ENCODE assay signal across 1 cellular context in the genomic region with DNA sequence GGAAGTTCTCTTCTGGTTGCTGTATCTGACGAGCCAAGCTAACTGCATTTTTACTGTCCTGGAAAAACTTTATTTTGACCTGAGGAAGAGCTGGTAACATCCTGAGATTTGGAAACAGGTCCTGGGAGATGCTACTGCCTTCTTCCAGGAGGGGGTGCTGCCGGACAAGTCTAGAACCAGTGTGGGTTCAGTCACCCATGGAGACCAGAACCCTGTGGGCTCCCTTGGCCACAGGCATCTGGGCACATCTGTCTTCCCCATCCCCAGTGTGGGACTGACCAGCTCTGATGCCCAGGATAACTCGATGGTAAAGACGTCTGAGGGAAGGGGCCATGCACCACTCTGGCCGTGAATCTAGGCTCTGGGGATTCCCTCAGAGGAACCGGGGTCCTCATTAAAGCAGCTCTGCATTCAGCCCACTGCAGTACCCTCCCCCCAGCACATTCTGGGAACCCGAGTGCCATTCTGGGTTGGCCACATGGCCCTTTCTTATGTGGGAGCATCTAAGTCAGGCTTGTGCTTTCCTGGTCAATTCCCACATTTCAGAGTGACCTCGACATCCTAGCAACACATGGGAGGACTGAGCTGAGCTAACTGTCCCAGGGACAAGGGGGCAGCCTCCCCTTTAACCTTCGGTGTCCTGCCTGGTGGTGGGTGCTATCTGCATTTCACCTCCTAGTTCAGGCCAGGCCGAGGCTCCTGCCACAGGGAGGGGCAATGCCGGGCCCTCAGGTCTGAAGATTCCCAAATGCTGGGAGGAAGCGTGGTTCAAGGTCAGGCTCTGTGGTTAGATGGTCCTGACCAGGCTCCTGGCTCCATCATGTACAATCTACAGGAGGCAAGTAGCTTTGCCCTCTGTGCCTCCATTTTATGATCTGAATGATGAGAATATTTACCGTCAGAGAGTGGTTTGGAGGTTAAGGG.
A peak's percentile ranks its signal among the peaks of the same experiment; 100 is the strongest.
TF ChIP-seq lines count a peak whose summit lies in the region.

No MANE protein-coding gene starts in this region.

TF ChIP-seq in H1, 55 proteins besides CTCF, POLR2A, EP300 and RAD21:
- TF ChIP-seq KDM1A (IDR thresholded peaks at IDR 0.05; ENCODE audit: borderline replicate concordance, low read length) (0 out of 2 replicates have a peak, but pooled peaks have one; percentile 20), HDAC6 (IDR thresholded peaks at IDR 0.05; ENCODE audit: low read depth, low read length) (no peak), NANOG (IDR thresholded peaks at IDR 0.05; ENCODE audit: insufficient read depth, low read depth, low read length, poor library complexity, severe bottlenecking) (no peak), SUZ12 (IDR thresholded peaks at IDR 0.05; ENCODE audit: low read length) (no peak), SRF (IDR thresholded peaks at IDR 0.05; ENCODE audit: low read depth, low read length) (no peak), GABPA (IDR thresholded peaks at IDR 0.05; ENCODE audit: borderline replicate concordance, insufficient read depth, low read length) (0 out of 2 replicates have a peak, but pooled peaks have one; percentile 36), CHD1 (IDR thresholded peaks at IDR 0.05; ENCODE audit: low read depth, low read length) (no peak), RNF2 (IDR thresholded peaks at IDR 0.05; ENCODE audit: borderline replicate concordance, low read depth, low read length, missing control alignments, poor library complexity, severe bottlenecking) (no peak), HDAC2 (IDR thresholded peaks at IDR 0.05; ENCODE audit: borderline replicate concordance in 1 of 2, low read depth in 2 of 2, low read length in 2 of 2) (no peak), PHF8 (conservative IDR thresholded peaks at IDR 0.05; ENCODE audit: low read depth, low read length) (no peak), RXRA (IDR thresholded peaks at IDR 0.05; ENCODE audit: insufficient read depth, low read depth, low read length) (no peak), JUN (IDR thresholded peaks at IDR 0.05; ENCODE audit: low read depth, low read length) (no peak), YY1 (IDR thresholded peaks at IDR 0.05; ENCODE audit: low read depth, low read length) (peak; percentile 24; the same call in 1 of the 2 replicates), CHD2 (IDR thresholded peaks at IDR 0.05; ENCODE audit: low read length) (no peak), TAF7 (optimal IDR thresholded peaks at IDR 0.05; ENCODE audit: borderline replicate concordance, low read depth, low read length) (no peak), ASH2L (IDR thresholded peaks at IDR 0.05; ENCODE audit: low read length) (no peak), RFX5 (IDR thresholded peaks at IDR 0.05; ENCODE audit: borderline replicate concordance, low read depth, low read length) (no peak), SP4 (IDR thresholded peaks at IDR 0.05; ENCODE audit: low read length) (no peak), CTBP2 (IDR thresholded peaks at IDR 0.05; ENCODE audit: borderline replicate concordance, insufficient read depth, insufficient read length, low read length) (no peak)
- TF ChIP-seq, protein P1, sequence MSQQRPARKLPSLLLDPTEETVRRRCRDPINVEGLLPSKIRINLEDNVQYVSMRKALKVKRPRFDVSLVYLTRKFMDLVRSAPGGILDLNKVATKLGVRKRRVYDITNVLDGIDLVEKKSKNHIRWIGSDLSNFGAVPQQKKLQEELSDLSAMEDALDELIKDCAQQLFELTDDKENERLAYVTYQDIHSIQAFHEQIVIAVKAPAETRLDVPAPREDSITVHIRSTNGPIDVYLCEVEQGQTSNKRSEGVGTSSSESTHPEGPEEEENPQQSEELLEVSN (IDR thresholded peaks at IDR 0.05): no peak
- TF ChIP-seq, protein P2, sequence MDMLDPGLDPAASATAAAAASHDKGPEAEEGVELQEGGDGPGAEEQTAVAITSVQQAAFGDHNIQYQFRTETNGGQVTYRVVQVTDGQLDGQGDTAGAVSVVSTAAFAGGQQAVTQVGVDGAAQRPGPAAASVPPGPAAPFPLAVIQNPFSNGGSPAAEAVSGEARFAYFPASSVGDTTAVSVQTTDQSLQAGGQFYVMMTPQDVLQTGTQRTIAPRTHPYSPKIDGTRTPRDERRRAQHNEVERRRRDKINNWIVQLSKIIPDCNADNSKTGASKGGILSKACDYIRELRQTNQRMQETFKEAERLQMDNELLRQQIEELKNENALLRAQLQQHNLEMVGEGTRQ (IDR thresholded peaks at IDR 0.05; ENCODE audit: low read length): no peak
